Comparison of ENCODE assay signal across 7 cellular contexts in the genomic region with DNA sequence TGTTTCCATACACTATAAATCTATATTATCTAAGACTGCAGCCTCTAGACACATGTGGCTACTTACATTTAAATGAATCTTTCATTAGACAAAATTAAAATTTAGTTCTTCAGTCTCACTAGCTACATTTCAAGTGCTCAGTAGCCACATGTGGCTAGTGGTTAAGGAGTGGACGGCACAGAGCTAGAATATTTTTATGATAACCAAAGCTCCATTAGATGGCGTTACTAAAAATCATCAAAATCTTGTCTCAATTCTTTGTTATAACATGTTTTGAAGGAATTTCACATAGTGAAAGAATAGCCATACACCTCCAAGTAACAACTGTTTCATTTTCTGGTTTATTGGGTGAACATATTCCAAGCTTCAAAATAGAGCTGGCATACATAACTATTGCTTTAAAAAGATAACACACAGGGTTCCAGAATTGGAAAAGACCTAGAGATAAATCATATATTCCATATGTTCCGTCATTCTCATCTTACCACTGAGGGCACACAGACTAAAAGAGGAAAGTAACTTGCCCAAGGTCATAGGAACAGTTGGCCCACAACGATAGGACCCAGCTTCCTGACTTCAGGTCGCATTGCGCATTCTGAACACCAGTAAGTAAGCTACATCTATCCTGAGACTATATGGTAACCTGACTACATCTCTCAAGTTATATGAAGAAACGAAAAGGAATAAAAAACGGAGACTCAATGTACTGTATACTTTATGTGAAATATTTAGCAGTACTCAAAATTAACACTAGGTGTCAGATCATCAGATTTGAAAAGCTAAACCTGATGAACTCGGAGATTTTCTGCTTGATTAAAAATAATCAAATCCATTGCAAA.
DNase-seq lines count a peak whose midpoint lies in the region; ATAC-seq and TF ChIP-seq lines count a peak whose summit lies in the region.

No MANE protein-coding gene starts in this region.

- TF ChIP-seq POLR2A in adrenal gland (IDR thresholded peaks at IDR 0.05), result no peak

- H3K9me3 ChIP-seq in adrenal gland (replicated peaks in 1 of 3), result no peaks in the 10 kb centered on the region
- no peaks in the 10 kb centered on the region for H3K9me3 ChIP-seq in left lung

- TF ChIP-seq CTCF in GM13976 (IDR thresholded peaks at IDR 0.05; ENCODE audit: borderline replicate concordance, control extremely low read depth, extremely low read depth, insufficient read depth, missing control alignments), result peak; percentile 28
- TF ChIP-seq CTCF in adrenal gland (IDR thresholded peaks at IDR 0.05), result peak; percentile 46 to 72 (median 66)
- peak; percentile 54 to 67 for TF ChIP-seq CTCF in left lung (IDR thresholded peaks at IDR 0.05)
- peak in 1 of 3 donors; percentile 6 for TF ChIP-seq CTCF in omental fat pad (IDR thresholded peaks at IDR 0.05)

- H3K4me1 ChIP-seq in adrenal gland (replicated peaks in 1 of 2), result peaks cover 3 to 6% of the 10 kb centered on the region in 2 donors
- peaks cover 0 to 24% of the 10 kb centered on the region in 2 donors for H3K4me1 ChIP-seq in left lung

- H3K4me3 ChIP-seq in adrenal gland (peak overlapping the region in 1 of 4 donors; percentile 34), left lung (no peak overlapping the region)

- DNase-seq in GM13976 (ENCODE audit: low spot score) (peak; percentile 7), NCI-H1092 (lab: John Stamatoyannopoulos, UW) (peak; percentile 1), adrenal gland (no peak), left lung (no peak), omental fat pad (ENCODE audit: low spot score) (no peak), NK-92 (lab: John Stamatoyannopoulos, UW; ENCODE audit: unreplicated experiment) (no peak), HuH-7.5 (ENCODE audit: low spot score) (no peak)

- intact Hi-C loops in adrenal gland (cut with DNase I) (loop anchor here in 1 of 2 donors (5.0 to 10.0 kb wide), 2 partner anchors 216 to 417 kb away; no protein-coding TSS in a partner anchor), left lung (cut with DNase I) (loop anchor here in 1 of 2 donors (5.0 to 10.0 kb wide), 2 partner anchors 221 to 417 kb away; no protein-coding TSS in a partner anchor)

- in situ Hi-C loops in GM13976 (cut with MboI; ENCODE audit: low sequenced_read_pairs, unreplicated experiment), result loop anchor here (10.0 kb wide), 3 partner anchors 193 to 427 kb away; no protein-coding TSS in a partner anchor

- H3K36me3 ChIP-seq in adrenal gland (replicated peaks in 1 of 2) (no peaks in the 10 kb centered on the region), left lung (no peaks in the 10 kb centered on the region)

- WGBS in adrenal gland, 4 donors, result 24 to 27% (median 25%) methylated on average over 9 of the region's 9 CpGs

- H3K27me3 ChIP-seq in adrenal gland (no peaks in the 10 kb centered on the region), left lung (peaks cover 0 to 13% of the 10 kb centered on the region in 2 donors)

- ATAC-seq in left lung (peak; percentile 71), omental fat pad (ENCODE audit: low FRiP score) (no peak)

- H3K27ac ChIP-seq in adrenal gland (no peak overlapping the region), left lung (no peak overlapping the region)

Comparison
In these comparisons a context has a peak if more than half of its experiments do, and no peak if none do; other contexts are left out.
1. DNase-seq: peak in GM13976 (single experiment) and NCI-H1092 (single experiment); none in adrenal gland (0 of 7), left lung (0 of 2), omental fat pad (single experiment), NK-92 (single experiment) and HuH-7.5 (single experiment).